In the genomic region with DNA sequence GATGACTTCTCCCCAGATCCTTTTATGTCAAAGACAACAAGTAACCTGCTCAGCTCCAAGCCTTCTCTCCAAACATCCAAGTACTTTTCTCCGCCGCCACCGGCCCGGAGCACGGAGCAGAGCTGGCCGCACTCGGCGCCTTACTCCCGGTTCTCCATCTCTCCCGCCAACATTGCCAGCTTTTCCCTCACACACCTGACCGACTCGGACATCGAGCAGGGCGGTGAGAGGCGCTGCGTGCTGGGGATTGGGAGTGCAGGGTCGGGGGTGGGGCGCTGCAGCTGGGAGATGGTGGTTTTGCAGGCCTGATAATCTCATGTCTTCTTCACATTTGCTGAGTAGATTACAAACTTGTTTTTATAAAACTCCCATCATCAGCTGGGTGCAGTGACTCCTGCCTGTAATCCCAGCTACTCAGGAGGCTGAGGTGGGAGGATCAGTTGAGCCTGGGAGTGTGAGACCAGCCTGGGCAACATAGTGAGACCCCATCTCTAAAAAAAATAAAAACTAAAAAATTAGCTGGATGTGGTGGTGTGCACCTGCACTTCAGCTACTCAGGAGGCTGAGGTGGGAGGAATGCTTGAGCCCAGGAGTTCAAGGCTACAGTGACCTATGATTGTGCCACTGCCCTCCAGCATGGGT, we compare ENCODE assay signal across 22 cellular contexts. TPM values are rescaled to one million over a fixed set of nuclear protein-coding genes. Genes with fewer than 3 reads are reported as not detected.
DNase-seq lines count a peak whose midpoint lies in the region; ATAC-seq and TF ChIP-seq lines count a peak whose summit lies in the region.
"Had no signal": no experiment of that assay in that cellular context is flagged by ENCODE, and none has a peak within 500 bp of the region (broad histone marks: within the 10 kb centered on the region; RNA-seq: fewer than 3 reads in every experiment).

No MANE protein-coding gene starts in this region.

- POLR2A ChIA-PET in activated CD4-positive, alpha-beta T cell treated with anti-CD3 and anti-CD28 coated beads, Interleukin-2, amount 10 ng/mL, durations not matched to agents 7 days and 5 days (lab: Charles Lee) = no interaction called here
- POLR2A ChIA-PET in CD4-positive, alpha-beta T cell (lab: Charles Lee) = interaction anchor here (0.5 to 4.6 kb wide), 3 partner anchors 12 to 332 kb away, joined by 3 to 62 read pairs (median 3); a partner anchor contains a TSS
- POLR2A ChIA-PET in WTC11 (lab: Charles Lee) = no interaction called here

- no peak for ATAC-seq in CD4-positive, alpha-beta T cell (ENCODE audit: poor library complexity)
- ATAC-seq in WTC11 (no peak), naive B cell (ENCODE audit: low read depth in 2 of 2) (no peak), GM19463 (IDR thresholded peaks at IDR 0.05; ENCODE audit: unreplicated experiment) (no peak), HG03565 (IDR thresholded peaks at IDR 0.05; ENCODE audit: unreplicated experiment) (no peak)

- no peak for TF ChIP-seq CTCF in CD4-positive, alpha-beta T cell (IDR thresholded peaks at IDR 0.05)
- TF ChIP-seq CTCF in WTC11 (IDR thresholded peaks at IDR 0.05) = no peak

- CTCF ChIA-PET in activated CD4-positive, alpha-beta T cell treated with anti-CD3 and anti-CD28 coated beads, Interleukin-2, amount 10 ng/mL, durations not matched to agents 7 days and 5 days (lab: Charles Lee) = interaction anchor here (3.1 kb wide), 1 partner anchor 9 kb away, joined by 8 read pairs; no protein-coding TSS in a partner anchor
- CTCF ChIA-PET in CD4-positive, alpha-beta T cell (lab: Charles Lee) = interaction anchor here (1.8 kb wide), 1 partner anchor 197 kb away, joined by 5 read pairs; a partner anchor contains a TSS
- CTCF ChIA-PET in WTC11 (lab: Charles Lee) = interaction anchor here (2.0 kb wide), 1 partner anchor 183 kb away, joined by 4 read pairs; no protein-coding TSS in a partner anchor

- H3K4me3 Mint-ChIP-seq in activated CD4-positive, alpha-beta T cell treated with anti-CD3 and anti-CD28 coated beads, Interleukin-2, amount 10 ng/mL, durations not matched to agents 7 days and 5 days = peak overlapping the region; percentile 12
- H3K4me3 Mint-ChIP-seq in CD4-positive, alpha-beta T cell = peak overlapping the region; percentile 48
- H3K4me3 Mint-ChIP-seq in WTC11 (no peak overlapping the region), naive B cell (peak overlapping the region; percentile 29 to 84 (median 79))
- H3K4me3 Mint-ChIP-seq: brain had no signal

- no peaks in the 10 kb centered on the region for H3K9me3 ChIP-seq in CD4-positive, alpha-beta T cell (ENCODE audit: control insufficient read depth, low read length)
- H3K9me3 ChIP-seq: Peyer's patch, prostate gland, sigmoid colon, upper lobe of left lung had no signal

- DNase-seq in activated CD4-positive, alpha-beta T cell treated with anti-CD3 and anti-CD28 coated beads, Interleukin-2, amount 10 ng/mL, durations not matched to agents 7 days and 5 days = no peak
- DNase-seq in activated CD4-positive, alpha-beta T cell treated with anti-CD3 and anti-CD28 coated beads for 1 hour = no peak
- no peak for DNase-seq in CD4-positive, alpha-beta T cell
- DNase-seq in WTC11 (ENCODE audit: low spot score) (no peak), naive B cell (no peak), LoVo (ENCODE audit: low spot score) (no peak)
- DNase-seq: DMS79 treated with DMSO at 0.1 percent for 48 hours; effector CD4-positive, alpha-beta T cell; H7; NCI-H510A; NK-92 treated with Interleukin-12 subunit alpha and Interleukin-12 subunit beta, amount 100 ng/mL, for 24 hours; sigmoid colon; stimulated activated CD4-positive, alpha-beta T cell treated with anti-CD3 and anti-CD28 coated beads, Interleukin-15, amount 100 ng/mL, for 24 hours had no signal

- H3K27ac Mint-ChIP-seq in activated CD4-positive, alpha-beta T cell treated with anti-CD3 and anti-CD28 coated beads, Interleukin-2, amount 10 ng/mL, durations not matched to agents 7 days and 5 days = peak overlapping the region; percentile 67
- peak overlapping the region; percentile 80 for H3K27ac Mint-ChIP-seq in CD4-positive, alpha-beta T cell
- H3K27ac Mint-ChIP-seq in WTC11 = no peak overlapping the region
- peak overlapping the region in 3 of 6 donors; percentile 38 to 90 (median 74) for H3K27ac Mint-ChIP-seq in naive B cell

- H3K27ac ChIP-seq in CD4-positive, alpha-beta T cell (ENCODE audit: low read depth, low read length) = peak overlapping the region; percentile 3
- H3K27ac ChIP-seq: epithelial cell of prostate, prostate gland, sigmoid colon, upper lobe of left lung had no signal

- no peaks in the 10 kb centered on the region for H3K27me3 ChIP-seq in CD4-positive, alpha-beta T cell (ENCODE audit: control insufficient read depth, insufficient read depth, low read length)
- H3K27me3 ChIP-seq: Peyer's patch, sigmoid colon, upper lobe of left lung had no signal

- H3K27me3 Mint-ChIP-seq in activated CD4-positive, alpha-beta T cell treated with anti-CD3 and anti-CD28 coated beads, Interleukin-2, amount 10 ng/mL, durations not matched to agents 7 days and 5 days = no peaks in the 10 kb centered on the region
- H3K27me3 Mint-ChIP-seq in CD4-positive, alpha-beta T cell = no peaks in the 10 kb centered on the region
- H3K27me3 Mint-ChIP-seq in WTC11 (ENCODE audit: low read depth) (no peaks in the 10 kb centered on the region), naive B cell (peaks cover 0 to 15% (median 12%) of the 10 kb centered on the region in 3 donors)
- H3K27me3 Mint-ChIP-seq: brain had no signal

- peaks cover 48% of the 10 kb centered on the region for H3K4me1 Mint-ChIP-seq in activated CD4-positive, alpha-beta T cell treated with anti-CD3 and anti-CD28 coated beads, Interleukin-2, amount 10 ng/mL, durations not matched to agents 7 days and 5 days
- peaks cover 57% of the 10 kb centered on the region for H3K4me1 Mint-ChIP-seq in CD4-positive, alpha-beta T cell (ENCODE audit: low read depth)
- H3K4me1 Mint-ChIP-seq in WTC11 (no peaks in the 10 kb centered on the region), naive B cell (peaks cover 42 to 61% (median 52%) of the 10 kb centered on the region in 3 donors)
- H3K4me1 Mint-ChIP-seq: brain had no signal

- peaks cover 34% of the 10 kb centered on the region for H3K36me3 Mint-ChIP-seq in activated CD4-positive, alpha-beta T cell treated with anti-CD3 and anti-CD28 coated beads, Interleukin-2, amount 10 ng/mL, durations not matched to agents 7 days and 5 days (ENCODE audit: low read depth)
- H3K36me3 Mint-ChIP-seq in CD4-positive, alpha-beta T cell (ENCODE audit: low read depth) = peaks cover 60% of the 10 kb centered on the region
- H3K36me3 Mint-ChIP-seq in WTC11 (peaks cover 15% of the 10 kb centered on the region), naive B cell (peaks cover 6 to 17% of the 10 kb centered on the region in 2 donors)

- intact Hi-C loops in CD4-positive, alpha-beta T cell (cut with DNase I, micrococcal nuclease) = loop anchor here in 1 of 2 experiments (2.0 kb wide), 1 partner anchor 47 kb away; no protein-coding TSS in a partner anchor

- H3K9me3 Mint-ChIP-seq in activated CD4-positive, alpha-beta T cell treated with anti-CD3 and anti-CD28 coated beads, Interleukin-2, amount 10 ng/mL, durations not matched to agents 7 days and 5 days = peaks cover 2% of the 10 kb centered on the region
- no peaks in the 10 kb centered on the region for H3K9me3 Mint-ChIP-seq in CD4-positive, alpha-beta T cell
- H3K9me3 Mint-ChIP-seq in WTC11 (no peaks in the 10 kb centered on the region), naive B cell (peaks cover 0 to 2% (median 0%) of the 10 kb centered on the region in 7 donors)

TF ChIP-seq in WTC11, 78 proteins besides CTCF, POLR2A, EP300 and RAD21:
- no peak for TF ChIP-seq SMAD3 (CRISPR knock-in tag; IDR thresholded peaks at IDR 0.05; ENCODE audit: borderline replicate concordance)
- TF ChIP-seq ZNF121 (CRISPR knock-in tag; IDR thresholded peaks at IDR 0.05) = peak; percentile 71; the same call in 1 of the 2 replicates

RNA-seq across cellular contexts. Expression of a gene that starts 7.2 kb away (rescaled TPM):
- not detected for total RNA-seq in activated CD4-positive, alpha-beta T cell treated with anti-CD3 and anti-CD28 coated beads, Interleukin-2, amount 10 ng/mL, durations not matched to agents 7 days and 5 days
- total RNA-seq in CD4-positive, alpha-beta T cell = not detected
- total RNA-seq in WTC11 (2021) = 2.7 to 3.3 TPM (median 2.8 TPM) in 3 replicates
- 1 to 10 TPM in 3 of 6 donors, under 1 TPM in 1, not detected in 2; 0.61 to 3.9 (median 1.7) TPM for polyA plus RNA-seq in naive B cell (ENCODE audit: low read depth in 6 of 6)
- total RNA-seq: A172, sigmoid colon, SK-MEL-5 had no signal

RNA-seq across cellular contexts. Expression of a gene that starts 47.9 kb away (rescaled TPM):
- total RNA-seq in activated CD4-positive, alpha-beta T cell treated with anti-CD3 and anti-CD28 coated beads, Interleukin-2, amount 10 ng/mL, durations not matched to agents 7 days and 5 days = 10 to 100 TPM; 82.5 to 99.2 TPM
- 10 to 100 TPM; 85.9 to 90.4 TPM for total RNA-seq in CD4-positive, alpha-beta T cell
- total RNA-seq in WTC11 (2021) = 17.6 to 21.5 TPM (median 18.4 TPM) in 3 replicates
- 10 to 100 TPM in 5 of 6 donors, 1 to 10 TPM in 1; 6.5 to 23.8 (median 12.4) TPM for polyA plus RNA-seq in naive B cell (ENCODE audit: low read depth in 6 of 6)
